Comparison of ENCODE assay signal across 8 cellular contexts in genomic region chr5:150410524-150411244, GRCh38. TPM values are rescaled to one million over a fixed set of nuclear protein-coding genes. Genes with fewer than 3 reads are reported as not detected.
DNase-seq lines count a peak whose midpoint lies in the region; ATAC-seq and TF ChIP-seq lines count a peak whose summit lies in the region.

No MANE protein-coding gene starts in this region.

- no peaks in the 10 kb centered on the region for H3K27me3 ChIP-seq in PC-9 (ENCODE audit: insufficient read depth, low read depth)
- H3K27me3 ChIP-seq in osteoblast (ENCODE audit: insufficient read depth, low read length): no peaks in the 10 kb centered on the region

- CTCF ChIA-PET in PC-9 (lab: Charles Lee): interaction anchor here (0.5 to 0.6 kb wide), 3 partner anchors 121 to 583 kb away, joined by 3 to 9 read pairs (median 4); no protein-coding TSS in a partner anchor

- H3F3A ChIP-seq in PC-9 (ENCODE audit: insufficient read depth, low read depth): peaks cover 9% of the 10 kb centered on the region; the same call in 1 of the 2 replicates

- H3K36me3 Mint-ChIP-seq in activated naive CD4-positive, alpha-beta T cell treated with anti-CD3 and anti-CD28 coated beads, Interleukin-2, amount 50 U/mL, for 24 hours: peaks cover 5% of the 10 kb centered on the region

- H3K79me2 ChIP-seq in PC-9 (ENCODE audit: low read depth): no peaks in the 10 kb centered on the region
- H3K79me2 ChIP-seq in osteoblast (ENCODE audit: insufficient read depth, low read length): no peaks in the 10 kb centered on the region

- no peaks in the 10 kb centered on the region for H3K9me2 ChIP-seq in PC-9 (ENCODE audit: insufficient read depth)

- TF ChIP-seq CTCF in PC-9 (conservative IDR thresholded peaks at IDR 0.05) (no peak), osteoblast (IDR thresholded peaks at IDR 0.05; ENCODE audit: extremely low read depth, low read depth, low read length) (no peak)

- BruUV-seq in PC-9 (replicated peaks; lab: Mats Ljungman, UMichigan): no TSS peak

- peak overlapping the region; percentile 96 for H3K4me3 Mint-ChIP-seq in activated naive CD4-positive, alpha-beta T cell treated with anti-CD3 and anti-CD28 coated beads, Interleukin-2, amount 50 U/mL, for 24 hours

- H4K20me1 ChIP-seq in PC-9 (ENCODE audit: insufficient read depth) (no peaks in the 10 kb centered on the region), osteoblast (ENCODE audit: insufficient read depth, low read length) (no peaks in the 10 kb centered on the region)

- POLR2A ChIA-PET in PC-9 (lab: Charles Lee; ENCODE audit: unreplicated experiment): interaction anchor here (0.6 kb wide), 2 partner anchors 39 to 54 kb away, joined by 4 to 6 read pairs; no protein-coding TSS in a partner anchor

- H3K4me2 ChIP-seq in PC-9: peak overlapping the region; percentile 58
- peak overlapping the region; percentile 46 for H3K4me2 ChIP-seq in osteoblast (ENCODE audit: insufficient read depth, low read length)

- H3K9me3 ChIP-seq in PC-9 (ENCODE audit: insufficient read depth, low read depth) (no peaks in the 10 kb centered on the region), osteoblast (ENCODE audit: low read depth, low read length) (no peaks in the 10 kb centered on the region)

- H3K27me3 Mint-ChIP-seq in activated naive CD4-positive, alpha-beta T cell treated with anti-CD3 and anti-CD28 coated beads, Interleukin-2, amount 50 U/mL, for 24 hours: no peaks in the 10 kb centered on the region

- intact Hi-C loops in PC-9 (cut with micrococcal nuclease; ENCODE audit: unreplicated experiment): no loop called here

- H2AFZ ChIP-seq in PC-9 (0 out of 2 replicates have a peak overlapping the region, but pooled peaks have one; percentile 5), osteoblast (ENCODE audit: low read length) (peak overlapping the region; percentile 39)

- no peaks in the 10 kb centered on the region for H3K9me3 Mint-ChIP-seq in activated naive CD4-positive, alpha-beta T cell treated with anti-CD3 and anti-CD28 coated beads, Interleukin-2, amount 50 U/mL, for 24 hours

- ATAC-seq in GM21447 (IDR thresholded peaks at IDR 0.05; ENCODE audit: unreplicated experiment): no peak
- ATAC-seq in HG03521 (IDR thresholded peaks at IDR 0.05; ENCODE audit: unreplicated experiment): no peak

- H3K4me3 ChIP-seq in PC-9: no peak overlapping the region
- H3K4me3 ChIP-seq in osteoblast (ENCODE audit: insufficient read depth, low read length): no peak overlapping the region

- no peak overlapping the region for H3K27ac ChIP-seq in PC-9
- peak overlapping the region; percentile 29 for H3K27ac ChIP-seq in osteoblast (ENCODE audit: low read depth, low read length)

- peaks cover 42% of the 10 kb centered on the region for H3K4me1 Mint-ChIP-seq in activated naive CD4-positive, alpha-beta T cell treated with anti-CD3 and anti-CD28 coated beads, Interleukin-2, amount 50 U/mL, for 24 hours

- peak overlapping the region; percentile 89 for H3K27ac Mint-ChIP-seq in activated naive CD4-positive, alpha-beta T cell treated with anti-CD3 and anti-CD28 coated beads, Interleukin-2, amount 50 U/mL, for 24 hours

- H3K36me3 ChIP-seq in PC-9 (ENCODE audit: low read depth): no peaks in the 10 kb centered on the region
- no peaks in the 10 kb centered on the region for H3K36me3 ChIP-seq in osteoblast (ENCODE audit: insufficient read depth, low read length)

- peaks cover 6% of the 10 kb centered on the region for H3K4me1 ChIP-seq in PC-9 (replicated peaks; ENCODE audit: insufficient read depth)
- peaks cover 8% of the 10 kb centered on the region for H3K4me1 ChIP-seq in osteoblast (ENCODE audit: insufficient read depth, low read length)

- DNase-seq in DMS 273 treated with DMSO at 0.1 percent for 48 hours (lab: John Stamatoyannopoulos, UW) (peak; percentile 68), HuH-7 (ENCODE audit: low spot score) (peak; percentile 44), PC-9 (peak; percentile 58 to 69), glomerular endothelial cell (ENCODE audit: extremely low read depth, low read depth, low spot score) (peak; percentile 33), osteoblast (ENCODE audit: insufficient read length, low spot score, missing footprints) (peak; percentile 90)

RNA-seq across cellular contexts. Expression of gene CD74, which starts 2.0 kb away (rescaled TPM):
- total RNA-seq in PC-9 (2021) (41.1 and 52.0 TPM in 2 replicates), glomerular endothelial cell (24.3 and 34.1 TPM in 2 replicates), osteoblast (21.4 and 83.4 TPM in 2 replicates)

RNA-seq across cellular contexts. Expression of gene RPS14, which starts 38.9 kb away (rescaled TPM):
- total RNA-seq in PC-9 (2021) (2,907 and 3,838 TPM in 2 replicates), glomerular endothelial cell (1,375 and 2,774 TPM in 2 replicates), osteoblast (1,720 and 2,211 TPM in 2 replicates)

RNA-seq across cellular contexts. Expression of gene TCOF1, which starts 53.2 kb away (rescaled TPM):
- total RNA-seq in PC-9 (2021): 68.4 and 75.3 TPM in 2 replicates
- total RNA-seq in glomerular endothelial cell: 29.1 and 38.2 TPM in 2 replicates
- 12.3 and 12.4 TPM in 2 replicates for total RNA-seq in osteoblast

Comparison
In these comparisons a context has a peak if more than half of its experiments do, and no peak if none do; other contexts are left out.
1. DNase-seq: peak in every context shown above with its lines; median percentile 90 in osteoblast; 68 in DMS 273 treated with DMSO at 0.1 percent for 48 hours; 64 in PC-9; 44 in HuH-7; 33 in glomerular endothelial cell.